Comparison of ENCODE assay signal across 8 cellular contexts in the genomic region with DNA sequence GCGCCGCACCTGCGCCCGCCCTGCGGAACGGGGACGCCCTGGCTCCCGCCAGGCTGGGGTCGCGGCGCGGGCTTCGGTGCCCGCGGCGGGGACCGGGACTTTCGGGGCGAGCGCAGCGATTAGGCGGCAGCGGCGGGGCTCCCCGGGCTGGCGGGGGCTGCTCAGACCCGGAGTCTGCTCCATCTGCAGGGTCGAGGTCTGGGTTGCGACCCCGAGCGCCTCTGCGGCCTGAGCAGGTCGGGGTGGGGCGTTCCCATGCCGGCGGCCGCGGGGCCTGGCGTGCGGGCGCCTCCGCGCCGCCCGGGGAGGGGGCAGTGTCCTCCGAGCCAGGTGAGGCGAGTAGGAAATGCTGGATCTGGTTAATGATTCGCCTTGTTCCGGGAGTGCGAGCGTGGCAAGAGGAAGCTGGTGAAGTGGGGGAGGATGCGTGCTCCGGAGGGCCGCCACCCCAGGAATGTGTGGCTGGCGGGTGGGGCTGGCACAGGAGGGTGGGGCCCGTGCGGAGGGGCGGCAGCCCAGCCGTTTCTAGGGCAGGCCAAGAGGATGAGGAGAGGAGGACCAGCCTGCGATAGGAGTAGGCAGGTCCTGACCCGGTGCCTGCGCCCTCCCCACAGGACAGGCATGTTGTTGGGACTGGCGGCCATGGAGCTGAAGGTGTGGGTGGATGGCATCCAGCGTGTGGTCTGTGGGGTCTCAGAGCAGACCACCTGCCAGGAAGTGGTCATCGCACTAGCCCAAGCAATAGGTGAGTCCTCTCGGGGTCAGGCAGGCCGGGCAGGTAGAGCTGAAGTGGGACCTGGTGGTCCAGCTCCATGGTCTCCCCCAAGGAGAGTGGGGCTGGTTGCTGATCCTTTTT. TPM values are rescaled to one million over a fixed set of nuclear protein-coding genes. Genes with fewer than 3 reads are reported as not detected.
DNase-seq lines count a peak whose midpoint lies in the region; ATAC-seq and TF ChIP-seq lines count a peak whose summit lies in the region.

No MANE protein-coding gene starts in this region.

- H4K20me1 ChIP-seq in smooth muscle cell (ENCODE audit: low read depth): peaks cover 40% of the 10 kb centered on the region

- H3K9me3 Mint-ChIP-seq in activated T-helper 2 cell treated with anti-CD3 and anti-CD28 coated beads, Interferon-gamma antibody, Interleukin-2, Interleukin-4, amounts not matched to agents 10 μg/mL and 5 μg/mL and 100 μg/mL, durations not matched to agents 14 hours and 24 hours and 36 hours: no peaks in the 10 kb centered on the region

- H3K4me3 Mint-ChIP-seq in activated T-helper 2 cell treated with anti-CD3 and anti-CD28 coated beads, Interferon-gamma antibody, Interleukin-2, Interleukin-4, amounts not matched to agents 10 μg/mL and 5 μg/mL and 100 μg/mL, durations not matched to agents 14 hours and 24 hours and 36 hours (ENCODE audit: low read depth): peak overlapping the region; percentile 90

- H3K79me2 ChIP-seq in smooth muscle cell (ENCODE audit: low read depth): no peaks in the 10 kb centered on the region

- H3K4me2 ChIP-seq in smooth muscle cell: peak overlapping the region; percentile 98

- H3K4me1 ChIP-seq in iPS-15b (ENCODE audit: control insufficient read depth, insufficient read depth, low read length): peaks cover 9% of the 10 kb centered on the region
- H3K4me1 ChIP-seq in smooth muscle cell (ENCODE audit: low read depth): peaks cover 8% of the 10 kb centered on the region

- H3K9me3 ChIP-seq in iPS-15b (ENCODE audit: control insufficient read depth, insufficient read depth, low read length) (no peaks in the 10 kb centered on the region), smooth muscle cell (replicated peaks; ENCODE audit: low read depth) (no peaks in the 10 kb centered on the region)

- H3K9ac ChIP-seq in iPS-15b (ENCODE audit: low read depth, low read length) (peak overlapping the region; percentile 79), smooth muscle cell (ENCODE audit: low read depth) (no peak overlapping the region)

- peaks cover 23% of the 10 kb centered on the region for H3K36me3 ChIP-seq in iPS-15b (ENCODE audit: control insufficient read depth, insufficient read depth, low read length)
- no peaks in the 10 kb centered on the region for H3K36me3 ChIP-seq in smooth muscle cell (ENCODE audit: low read depth)

- H3K4me1 Mint-ChIP-seq in activated T-helper 2 cell treated with anti-CD3 and anti-CD28 coated beads, Interferon-gamma antibody, Interleukin-2, Interleukin-4, amounts not matched to agents 10 μg/mL and 5 μg/mL and 100 μg/mL, durations not matched to agents 14 hours and 24 hours and 36 hours (ENCODE audit: low read depth): peaks cover 6% of the 10 kb centered on the region

- H2AFZ ChIP-seq in smooth muscle cell (ENCODE audit: low read depth): peak overlapping the region; percentile 37

- peaks cover 4% of the 10 kb centered on the region for H3F3A ChIP-seq in smooth muscle cell (ENCODE audit: low read depth)

- intact Hi-C loops in activated T-helper 2 cell treated with anti-CD3 and anti-CD28 coated beads, Interferon-gamma antibody, Interleukin-2, Interleukin-4, amounts not matched to agents 10 μg/mL and 5 μg/mL and 100 μg/mL, durations not matched to agents 14 hours and 24 hours and 36 hours (cut with micrococcal nuclease): loop anchor here (2.0 kb wide), 2 partner anchors 27 to 135 kb away; a partner anchor contains a TSS

- DNase-seq in NCI-H1417 (lab: John Stamatoyannopoulos, UW) (peak in 2 of 3 experiments; percentile 59 to 83), NCI-H1417 treated with DMSO at 0.1 percent for 48 hours (lab: John Stamatoyannopoulos, UW) (no peak), KBM-7 (peak; percentile 60), smooth muscle cell (lab: John Stamatoyannopoulos, UW; ENCODE audit: unreplicated experiment) (no peak), SK-N-DZ (ENCODE audit: low spot score) (no peak)
- no peak for DNase-seq in activated T-helper 2 cell treated with anti-CD3 and anti-CD28 coated beads, Interferon-gamma antibody, Interleukin-2, Interleukin-4, amounts not matched to agents 10 μg/mL and 5 μg/mL and 100 μg/mL, durations not matched to agents 14 hours and 24 hours and 36 hours (ENCODE audit: low spot score)

- WGBS in smooth muscle cell (ENCODE audit: low lambda C conversion rate): 7% methylated on average over 64 of the region's 67 CpGs

- H3K27me3 ChIP-seq in iPS-15b (ENCODE audit: control insufficient read depth, insufficient read depth, low read length): peaks cover 14% of the 10 kb centered on the region
- peaks cover 27% of the 10 kb centered on the region for H3K27me3 ChIP-seq in smooth muscle cell (ENCODE audit: low read depth)

- no peak overlapping the region for H3K27ac ChIP-seq in smooth muscle cell (ENCODE audit: low read depth)

- no peak for TF ChIP-seq CTCF in smooth muscle cell (IDR thresholded peaks at IDR 0.05; ENCODE audit: borderline replicate concordance, insufficient read depth, poor library complexity, severe bottlenecking)

- in situ Hi-C loops in KBM-7 (cut with MboI; ENCODE audit: low pct_unique_long_range_greater_than_20kb, low sequenced_read_pairs): no loop called here

- H3K27me3 Mint-ChIP-seq in activated T-helper 2 cell treated with anti-CD3 and anti-CD28 coated beads, Interferon-gamma antibody, Interleukin-2, Interleukin-4, amounts not matched to agents 10 μg/mL and 5 μg/mL and 100 μg/mL, durations not matched to agents 14 hours and 24 hours and 36 hours (ENCODE audit: low read depth): peaks cover 16% of the 10 kb centered on the region

- H3K27ac Mint-ChIP-seq in activated T-helper 2 cell treated with anti-CD3 and anti-CD28 coated beads, Interferon-gamma antibody, Interleukin-2, Interleukin-4, amounts not matched to agents 10 μg/mL and 5 μg/mL and 100 μg/mL, durations not matched to agents 14 hours and 24 hours and 36 hours: peak overlapping the region; percentile 60

- H3K4me3 ChIP-seq in iPS-15b (ENCODE audit: low read depth, low read length): peak overlapping the region; percentile 50
- peak overlapping the region; percentile 82 for H3K4me3 ChIP-seq in smooth muscle cell

- peaks cover 13% of the 10 kb centered on the region for H3K36me3 Mint-ChIP-seq in activated T-helper 2 cell treated with anti-CD3 and anti-CD28 coated beads, Interferon-gamma antibody, Interleukin-2, Interleukin-4, amounts not matched to agents 10 μg/mL and 5 μg/mL and 100 μg/mL, durations not matched to agents 14 hours and 24 hours and 36 hours (ENCODE audit: low read depth)

- peak; percentile 7 for ATAC-seq in GM21825 (IDR thresholded peaks at IDR 0.05; ENCODE audit: unreplicated experiment)

RNA-seq across cellular contexts. Expression of a gene that starts 0.6 kb away (rescaled TPM):
- total RNA-seq in activated T-helper 2 cell treated with anti-CD3 and anti-CD28 coated beads, Interferon-gamma antibody, Interleukin-2, Interleukin-4, amounts not matched to agents 10 μg/mL and 5 μg/mL and 100 μg/mL, durations not matched to agents 14 hours and 24 hours and 36 hours: 19.6 and 20.3 TPM in 2 replicates
- 18.6 and 21.7 TPM in 2 replicates for total RNA-seq in smooth muscle cell
- 20.4 and 38.6 TPM in 2 replicates for polyA plus RNA-seq in smooth muscle cell
- polyA plus RNA-seq in SK-N-DZ (2014; cell fraction: cytosol; rRNA removed): 25.4 and 30.7 TPM in 2 replicates
- polyA plus RNA-seq in SK-N-DZ (2014; cell fraction: nucleus; rRNA removed): 37.4 and 45.5 TPM in 2 replicates

RNA-seq across cellular contexts. Expression of a gene that starts 0.8 kb away (rescaled TPM):
- total RNA-seq in activated T-helper 2 cell treated with anti-CD3 and anti-CD28 coated beads, Interferon-gamma antibody, Interleukin-2, Interleukin-4, amounts not matched to agents 10 μg/mL and 5 μg/mL and 100 μg/mL, durations not matched to agents 14 hours and 24 hours and 36 hours: 1.1 and 1.3 TPM in 2 replicates
- 3.2 TPM in 1 of 2 replicates, not detected in the other for total RNA-seq in smooth muscle cell
- 3.6 and 9.3 TPM in 2 replicates for polyA plus RNA-seq in smooth muscle cell
- polyA plus RNA-seq in SK-N-DZ (2014; cell fraction: cytosol; rRNA removed): 0.52 and 2.6 TPM in 2 replicates
- polyA plus RNA-seq in SK-N-DZ (2014; cell fraction: nucleus; rRNA removed): 4.3 and 6.4 TPM in 2 replicates

RNA-seq across cellular contexts. Expression of a gene that starts 14.9 kb away (rescaled TPM):
- total RNA-seq in activated T-helper 2 cell treated with anti-CD3 and anti-CD28 coated beads, Interferon-gamma antibody, Interleukin-2, Interleukin-4, amounts not matched to agents 10 μg/mL and 5 μg/mL and 100 μg/mL, durations not matched to agents 14 hours and 24 hours and 36 hours: 53.7 and 54.0 TPM in 2 replicates
- 11.6 and 13.7 TPM in 2 replicates for total RNA-seq in smooth muscle cell
- polyA plus RNA-seq in smooth muscle cell: 20.2 and 20.9 TPM in 2 replicates
- polyA plus RNA-seq in SK-N-DZ (2014; cell fraction: cytosol; rRNA removed): 16.2 and 26.4 TPM in 2 replicates
- polyA plus RNA-seq in SK-N-DZ (2014; cell fraction: nucleus; rRNA removed): 24.4 and 26.5 TPM in 2 replicates

RNA-seq across cellular contexts. Expression of a gene that starts 24.0 kb away (rescaled TPM):
- 1.3 and 2.2 TPM in 2 replicates for total RNA-seq in activated T-helper 2 cell treated with anti-CD3 and anti-CD28 coated beads, Interferon-gamma antibody, Interleukin-2, Interleukin-4, amounts not matched to agents 10 μg/mL and 5 μg/mL and 100 μg/mL, durations not matched to agents 14 hours and 24 hours and 36 hours
- 0.31 and 1.5 TPM in 2 replicates for total RNA-seq in smooth muscle cell
- polyA plus RNA-seq in smooth muscle cell: 1.5 TPM in 2 replicates
- polyA plus RNA-seq in SK-N-DZ (2014; cell fraction: cytosol; rRNA removed): 0.15 and 0.18 TPM in 2 replicates
- 0.54 and 0.75 TPM in 2 replicates for polyA plus RNA-seq in SK-N-DZ (2014; cell fraction: nucleus; rRNA removed)

RNA-seq across cellular contexts. Expression of a gene that starts 26.0 kb away (rescaled TPM):
- total RNA-seq in activated T-helper 2 cell treated with anti-CD3 and anti-CD28 coated beads, Interferon-gamma antibody, Interleukin-2, Interleukin-4, amounts not matched to agents 10 μg/mL and 5 μg/mL and 100 μg/mL, durations not matched to agents 14 hours and 24 hours and 36 hours: 70.5 and 71.5 TPM in 2 replicates
- total RNA-seq in smooth muscle cell: 19.2 and 39.9 TPM in 2 replicates
- 59.1 and 82.5 TPM in 2 replicates for polyA plus RNA-seq in smooth muscle cell
- 53.4 and 62.1 TPM in 2 replicates for polyA plus RNA-seq in SK-N-DZ (2014; cell fraction: cytosol; rRNA removed)
- 109 and 113 TPM in 2 replicates for polyA plus RNA-seq in SK-N-DZ (2014; cell fraction: nucleus; rRNA removed)

Comparison
In these comparisons a context has a peak if more than half of its experiments do, and no peak if none do; other contexts are left out.
1. DNase-seq: peak in NCI-H1417 (2 of 3) and KBM-7 (single experiment); none in NCI-H1417 treated with DMSO at 0.1 percent for 48 hours (single experiment), activated T-helper 2 cell treated with anti-CD3 and anti-CD28 coated beads, Interferon-gamma antibody, Interleukin-2, Interleukin-4, amounts not matched to agents 10 μg/mL and 5 μg/mL and 100 μg/mL, durations not matched to agents 14 hours and 24 hours and 36 hours (single experiment), smooth muscle cell (single experiment) and SK-N-DZ (single experiment).